ENCODE assay signal across 8 cellular contexts in genomic region chr5:14675865-14676300, GRCh38. TPM values are rescaled to one million over a fixed set of nuclear protein-coding genes. Genes with fewer than 3 reads are reported as not detected.
DNase-seq lines count a peak whose midpoint lies in the region; ATAC-seq and TF ChIP-seq lines count a peak whose summit lies in the region.

No MANE protein-coding gene starts in this region.

- H3K4me3 ChIP-seq in lower lobe of right lung (peak overlapping the region; percentile 12), WERI-Rb-1 (ENCODE audit: low read depth, low read length) (no peak overlapping the region)

- H3K9me3 ChIP-seq in lower lobe of right lung = no peaks in the 10 kb centered on the region
- no peaks in the 10 kb centered on the region for H3K9me3 ChIP-seq in WERI-Rb-1 (ENCODE audit: severe bottlenecking)

- intact Hi-C loops in lower lobe of right lung (cut with DNase I) = no loop called here

- ATAC-seq in GM18907 (IDR thresholded peaks at IDR 0.05; ENCODE audit: unreplicated experiment) (peak; percentile 60), HG02870 (IDR thresholded peaks at IDR 0.05; ENCODE audit: unreplicated experiment) (peak; percentile 44), lower lobe of right lung (peak in 1 of 2 donors; percentile 24)

- DNase-seq in OCI-M1 (lab: John Stamatoyannopoulos, UW) (peak; percentile 92), lower lobe of right lung (no peak), epidermal melanocyte (ENCODE audit: insufficient read length, low spot score) (no peak), NCI-H2227 treated with DMSO at 0.1 percent for 48 hours (lab: John Stamatoyannopoulos, UW) (no peak), WERI-Rb-1 (no peak)
- no peak for DNase-seq in stimulated activated CD4-positive, alpha-beta T cell treated with anti-CD3 and anti-CD28 coated beads, Interleukin-15, amount 100 ng/mL, for 24 hours

- peaks cover 64% of the 10 kb centered on the region for H3K4me1 ChIP-seq in lower lobe of right lung

- H3K27ac ChIP-seq in lower lobe of right lung = peak overlapping the region; percentile 51
- H3K27ac ChIP-seq in WERI-Rb-1 = no peak overlapping the region

- TF ChIP-seq CTCF in lower lobe of right lung (IDR thresholded peaks at IDR 0.05) (no peak), WERI-Rb-1 (IDR thresholded peaks at IDR 0.05; ENCODE audit: low read depth, low read length) (no peak)

- H3K27me3 ChIP-seq in lower lobe of right lung (ENCODE audit: low read depth) (no peaks in the 10 kb centered on the region), WERI-Rb-1 (ENCODE audit: insufficient read depth, low read depth, severe bottlenecking) (no peaks in the 10 kb centered on the region)

- peaks cover 24% of the 10 kb centered on the region for H3K36me3 ChIP-seq in lower lobe of right lung
- H3K36me3 ChIP-seq in WERI-Rb-1 = peaks cover 30% of the 10 kb centered on the region

RNA-seq across cellular contexts. Expression of gene OTULIN, which starts 11.4 kb away (rescaled TPM):
- total RNA-seq in lower lobe of right lung = 33.0 TPM
